ENCODE assay signal across 19 cellular contexts in genomic region chr11:16963316-16963876, GRCh38. TPM values are rescaled to one million over a fixed set of nuclear protein-coding genes. Genes with fewer than 3 reads are reported as not detected.
"Had no signal": no experiment of that assay in that cellular context is flagged by ENCODE, and none has a peak within 500 bp of the region (broad histone marks: within the 10 kb centered on the region; RNA-seq: fewer than 3 reads in every experiment).

No MANE protein-coding gene starts in this region.

- H2AFZ ChIP-seq: parathyroid adenoma had no signal

- H3K9me3 ChIP-seq: left ventricle myocardium inferior, tibial nerve, vagina had no signal

- H3K27ac ChIP-seq: left ventricle myocardium inferior, parathyroid adenoma, skin epidermis, vagina had no signal

- H3K36me3 ChIP-seq: left ventricle myocardium inferior, tibial nerve, vagina had no signal

- H3K9ac ChIP-seq: parathyroid adenoma had no signal

- H3K4me3 ChIP-seq: left ventricle myocardium inferior, lung, skin epidermis, tibial nerve, vagina had no signal

- H3K4me1 ChIP-seq: left ventricle myocardium inferior, vagina had no signal

- H3K27me3 ChIP-seq: tibial nerve, vagina had no signal

- ATAC-seq: left colon; naive thymus-derived CD8-positive, alpha-beta T cell; right cardiac atrium; sciatic nerve; stimulated activated naive CD8-positive, alpha-beta T cell treated with anti-CD3 and anti-CD28 coated beads, Interleukin-15, amount 100 ng/mL, for 72 hours had no signal

- DNase-seq: hypothalamus; immature natural killer cell; kidney; left colon; left ventricle myocardium inferior; naive thymus-derived CD8-positive, alpha-beta T cell; occipital lobe; retina; right cardiac atrium; stimulated activated CD4-positive, alpha-beta T cell treated with anti-CD3 and anti-CD28 coated beads, Interleukin-4, amount 100 ng/mL, for 24 hours; stimulated activated naive CD4-positive, alpha-beta T cell treated with Interleukin-2 at 50 U/mL for 16 hours; stimulated activated naive CD8-positive, alpha-beta T cell treated with anti-CD3 and anti-CD28 coated beads, Interleukin-15, amount 100 ng/mL, for 72 hours; substantia nigra had no signal

RNA-seq across cellular contexts. Expression of gene PLEKHA7, which starts 50.8 kb away (rescaled TPM):
- polyA plus RNA-seq: naive thymus-derived CD8-positive, alpha-beta T cell had no signal
